11 cellular contexts compared by ENCODE assay signal in genomic region chr10:116690356-116691078, GRCh38. TPM values are rescaled to one million over a fixed set of nuclear protein-coding genes. Genes with fewer than 3 reads are reported as not detected.
DNase-seq lines count a peak whose midpoint lies in the region.
"Had no signal": no experiment of that assay in that cellular context is flagged by ENCODE, and none has a peak within 500 bp of the region (broad histone marks: within the 10 kb centered on the region; RNA-seq: fewer than 3 reads in every experiment).

No MANE protein-coding gene starts in this region.

- H3K27ac ChIP-seq in caudate nucleus (ENCODE audit: low read depth, low read length), result peak overlapping the region; percentile 70
- H3K27ac ChIP-seq: left lung had no signal

- DNase-seq in HT-29 (ENCODE audit: low spot score), result peak; percentile 48
- peak in 34 of 61 donors; percentile 6 to 70 (median 32) for DNase-seq in caudate nucleus (lab: John Stamatoyannopoulos, UW)
- DNase-seq in inferior parietal cortex (ENCODE audit: extremely low spot score), result peak; percentile 74
- peak; percentile 68 for DNase-seq in retina
- DNase-seq in cortex of kidney (lab: John Stamatoyannopoulos, UW), result no peak
- no peak for DNase-seq in NCI-H510A treated with DMSO at 0.1 percent for 48 hours (lab: John Stamatoyannopoulos, UW)
- DNase-seq in NCI-H2107 (lab: John Stamatoyannopoulos, UW), result no peak
- DNase-seq in NCI-H2029 (lab: John Stamatoyannopoulos, UW), result no peak
- DNase-seq: effector CD8-positive, alpha-beta T cell; left lung; NCI-H345 had no signal

RNA-seq across cellular contexts. Expression of gene HSPA12A, which starts 51.8 kb away (rescaled TPM):
- 0.18 and 0.92 TPM in 2 replicates for total RNA-seq in HT-29 (2014; rRNA removed; shearing (Covaris generic))

Comparison
In these comparisons a context has a peak if more than half of its experiments do, and no peak if none do; other contexts are left out.
1. DNase-seq: peak in HT-29 (single experiment), caudate nucleus (34 of 61), inferior parietal cortex (single experiment) and retina (single experiment); none in cortex of kidney (single experiment), NCI-H510A treated with DMSO at 0.1 percent for 48 hours (single experiment), NCI-H2107 (single experiment) and NCI-H2029 (single experiment).